Comparison of ENCODE assay signal across 11 cellular contexts in genomic region chr12:29310899-29311298, GRCh38.
"Had no signal": no experiment of that assay in that cellular context is flagged by ENCODE, and none has a peak within 500 bp of the region (broad histone marks: within the 10 kb centered on the region; RNA-seq: fewer than 3 reads in every experiment).

No MANE protein-coding gene starts in this region.

- FAIRE-seq: H1, H54 had no signal

- H3K4me1 ChIP-seq: HAP-1 had no signal

- ATAC-seq: GM23338, HCT116 had no signal

- H3K4me3 ChIP-seq: GM23248, GM23338, HAP-1 had no signal

- H3K27ac Mint-ChIP-seq: GM23338, H9, HFFc6 had no signal

- H3K9me3 Mint-ChIP-seq: GM23338, H9, HFFc6 had no signal

- H3K27ac ChIP-seq: GM23248 had no signal

- H3K9me3 ChIP-seq: HAP-1 had no signal

- H3K36me3 ChIP-seq: HAP-1 had no signal

- H3K4me3 Mint-ChIP-seq: GM23338, H9, HFFc6 had no signal

- DNase-seq: GM23248, GOT3, H7, H9, HCEC 1CT, HFFc6 had no signal
